1 cellular context compared by ENCODE assay signal in the genomic region with DNA sequence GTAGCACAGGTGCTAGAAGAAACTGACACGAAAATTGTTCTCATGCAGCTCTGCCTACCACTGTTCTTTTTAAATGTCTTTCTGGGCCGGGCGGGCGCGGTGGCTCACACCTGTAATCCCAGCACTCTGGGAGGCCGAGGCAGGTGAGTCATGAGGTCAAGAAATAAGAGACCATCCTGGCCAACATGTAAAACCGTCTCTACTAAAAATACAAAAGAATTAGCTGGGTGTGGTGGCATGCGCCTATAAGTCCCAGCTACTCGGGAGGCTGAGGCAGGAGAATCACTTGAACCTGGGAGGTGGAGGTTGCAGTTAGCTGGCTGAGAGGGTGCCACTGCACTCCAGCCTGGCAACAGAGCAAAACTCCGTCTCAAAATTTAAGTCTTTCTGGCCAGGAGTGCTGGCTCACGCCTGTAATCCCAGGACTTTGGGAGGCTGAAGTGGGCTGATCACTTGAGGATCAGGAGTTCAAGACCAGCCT.
TF ChIP-seq lines count a peak whose summit lies in the region.

No MANE protein-coding gene starts in this region.

TF ChIP-seq in HEK293T, 16 proteins besides CTCF, POLR2A, EP300 and RAD21 (continued from another document):
- TF ChIP-seq, protein P1, sequence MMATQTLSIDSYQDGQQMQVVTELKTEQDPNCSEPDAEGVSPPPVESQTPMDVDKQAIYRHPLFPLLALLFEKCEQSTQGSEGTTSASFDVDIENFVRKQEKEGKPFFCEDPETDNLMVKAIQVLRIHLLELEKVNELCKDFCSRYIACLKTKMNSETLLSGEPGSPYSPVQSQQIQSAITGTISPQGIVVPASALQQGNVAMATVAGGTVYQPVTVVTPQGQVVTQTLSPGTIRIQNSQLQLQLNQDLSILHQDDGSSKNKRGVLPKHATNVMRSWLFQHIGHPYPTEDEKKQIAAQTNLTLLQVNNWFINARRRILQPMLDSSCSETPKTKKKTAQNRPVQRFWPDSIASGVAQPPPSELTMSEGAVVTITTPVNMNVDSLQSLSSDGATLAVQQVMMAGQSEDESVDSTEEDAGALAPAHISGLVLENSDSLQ (IDR thresholded peaks at IDR 0.05) = no peak
- TF ChIP-seq FOXA1 (IDR thresholded peaks at IDR 0.05) (no peak), BHLHE40 (IDR thresholded peaks at IDR 0.05; ENCODE audit: borderline replicate concordance) (no peak), ARNT (IDR thresholded peaks at IDR 0.05) (no peak)
TF ChIP-seq in HEK293T: peak in this region for 0.
